Comparison of ENCODE assay signal across 17 cellular contexts in genomic region chr2:4674007-4674406, GRCh38.
DNase-seq lines count a peak whose midpoint lies in the region; ATAC-seq and TF ChIP-seq lines count a peak whose summit lies in the region.
"Had no signal": no experiment of that assay in that cellular context is flagged by ENCODE, and none has a peak within 500 bp of the region (broad histone marks: within the 10 kb centered on the region; RNA-seq: fewer than 3 reads in every experiment).

No MANE protein-coding gene starts in this region.

- TF ChIP-seq CTCF in OCI-LY3 (IDR thresholded peaks at IDR 0.05; ENCODE audit: low read depth, low read length) (no peak), esophagus squamous epithelium (IDR thresholded peaks at IDR 0.05) (no peak)

- ATAC-seq in activated naive CD8-positive, alpha-beta T cell treated with anti-CD3 and anti-CD28 coated beads, Interleukin-2, amount 50 U/mL, for 24 hours = no peak
- no peak for ATAC-seq in GM18867 (IDR thresholded peaks at IDR 0.05; ENCODE audit: unreplicated experiment)
- ATAC-seq: CD8-positive, alpha-beta T cell; PC-3; WTC11 had no signal

- no peaks in the 10 kb centered on the region for H3K27me3 ChIP-seq in OCI-LY3 (ENCODE audit: low read depth, low read length)
- no peaks in the 10 kb centered on the region for H3K27me3 ChIP-seq in esophagus squamous epithelium

- H3K36me3 ChIP-seq in OCI-LY3 (replicated peaks; ENCODE audit: low read depth, low read length) (no peaks in the 10 kb centered on the region), esophagus squamous epithelium (no peaks in the 10 kb centered on the region)

- peaks cover 5% of the 10 kb centered on the region for H3K4me1 Mint-ChIP-seq in activated naive CD8-positive, alpha-beta T cell treated with anti-CD3 and anti-CD28 coated beads, Interleukin-2, amount 50 U/mL, for 24 hours
- H3K4me1 Mint-ChIP-seq: WTC11 had no signal

- H3K27ac Mint-ChIP-seq in activated naive CD8-positive, alpha-beta T cell treated with anti-CD3 and anti-CD28 coated beads, Interleukin-2, amount 50 U/mL, for 24 hours = no peak overlapping the region
- H3K27ac Mint-ChIP-seq: activated T-helper 2 cell treated with anti-CD3 and anti-CD28 coated beads, Interferon-gamma antibody, Interleukin-2, Interleukin-4, amounts not matched to agents 10 μg/mL and 5 μg/mL and 100 μg/mL, durations not matched to agents 14 hours and 24 hours and 36 hours; CD8-positive, alpha-beta T cell; IgD-negative memory B cell; natural killer cell treated with Interleukin-12 subunit alpha and Interleukin-12 subunit beta and Interleukin-15 and Interleukin-18, amount 100 ng/mL, for 72 hours; WTC11 had no signal

- DNase-seq in NCI-H1417 (lab: John Stamatoyannopoulos, UW) (peak; percentile 23 to 64 (median 25)), NCI-H1417 treated with DMSO at 0.1 percent for 48 hours (lab: John Stamatoyannopoulos, UW) (no peak), COR-L47 (lab: John Stamatoyannopoulos, UW) (peak; percentile 80), esophagus squamous epithelium (lab: John Stamatoyannopoulos, UW) (no peak)
- peak; percentile 5 for DNase-seq in activated naive CD8-positive, alpha-beta T cell treated with anti-CD3 and anti-CD28 coated beads, Interleukin-2, amount 50 U/mL, for 24 hours
- no peak for DNase-seq in activated CD8-positive, alpha-beta memory T cell treated with anti-CD3 and anti-CD28 coated beads, Interleukin-2, amount 50 U/mL, for 48 hours
- DNase-seq: 8988T; CD8-positive, alpha-beta T cell; NCI-H1694 treated with DMSO at 0.1 percent for 48 hours; PC-3; retina had no signal

- H3K36me3 Mint-ChIP-seq in activated naive CD8-positive, alpha-beta T cell treated with anti-CD3 and anti-CD28 coated beads, Interleukin-2, amount 50 U/mL, for 24 hours (ENCODE audit: low read depth) = no peaks in the 10 kb centered on the region
- H3K36me3 Mint-ChIP-seq: CD8-positive, alpha-beta T cell; IgD-negative memory B cell had no signal

- TF ChIP-seq POLR2A in esophagus squamous epithelium (IDR thresholded peaks at IDR 0.05) = no peak

- H3K27ac ChIP-seq in OCI-LY3 (ENCODE audit: low read length) = no peak overlapping the region
- no peak overlapping the region for H3K27ac ChIP-seq in esophagus squamous epithelium

- H3K9me3 ChIP-seq in OCI-LY3 (ENCODE audit: insufficient read depth, low read length) (no peaks in the 10 kb centered on the region; the same call in 1 of the 2 replicates), esophagus squamous epithelium (peaks cover 0 to 9% (median 6%) of the 10 kb centered on the region in 3 donors)

- intact Hi-C loops in esophagus squamous epithelium (cut with DNase I) = no loop called here

- H3K4me1 ChIP-seq in OCI-LY3 (ENCODE audit: low read length) (no peaks in the 10 kb centered on the region), esophagus squamous epithelium (no peaks in the 10 kb centered on the region)

- no peak overlapping the region for H3K9ac ChIP-seq in OCI-LY3 (ENCODE audit: low read length)

- 63 to 81% methylated on average over 3 to 5 of the region's 6 CpGs for WGBS in esophagus squamous epithelium, 2 donors

- H2AFZ ChIP-seq in OCI-LY3 (ENCODE audit: low read depth, low read length) = peak overlapping the region; percentile 57; the same call in 1 of the 2 replicates

- peaks cover 10% of the 10 kb centered on the region for H3K9me3 Mint-ChIP-seq in activated naive CD8-positive, alpha-beta T cell treated with anti-CD3 and anti-CD28 coated beads, Interleukin-2, amount 50 U/mL, for 24 hours

- no peaks in the 10 kb centered on the region for H3K79me2 ChIP-seq in OCI-LY3 (ENCODE audit: low read length)

- H3K4me3 Mint-ChIP-seq in activated naive CD8-positive, alpha-beta T cell treated with anti-CD3 and anti-CD28 coated beads, Interleukin-2, amount 50 U/mL, for 24 hours = no peak overlapping the region
- H3K4me3 Mint-ChIP-seq: natural killer cell treated with Interleukin-12 subunit alpha and Interleukin-12 subunit beta and Interleukin-15 and Interleukin-18, amount 100 ng/mL, for 72 hours; WTC11 had no signal

- H3K4me2 ChIP-seq in OCI-LY3 (ENCODE audit: low read length) = no peak overlapping the region

- no peaks in the 10 kb centered on the region for H3K27me3 Mint-ChIP-seq in activated naive CD8-positive, alpha-beta T cell treated with anti-CD3 and anti-CD28 coated beads, Interleukin-2, amount 50 U/mL, for 24 hours
- H3K27me3 Mint-ChIP-seq: IgD-negative memory B cell; natural killer cell treated with Interleukin-12 subunit alpha and Interleukin-12 subunit beta and Interleukin-15 and Interleukin-18, amount 100 ng/mL, for 72 hours had no signal

- H4K20me1 ChIP-seq in OCI-LY3 (ENCODE audit: insufficient read depth, low read length) = no peaks in the 10 kb centered on the region

- H3K4me3 ChIP-seq in OCI-LY3 (ENCODE audit: low read length) (no peak overlapping the region), esophagus squamous epithelium (no peak overlapping the region)

Comparison
In these comparisons a context has a peak if more than half of its experiments do, and no peak if none do; other contexts are left out.
1. DNase-seq: peak in NCI-H1417 (3 of 3), COR-L47 (single experiment) and activated naive CD8-positive, alpha-beta T cell treated with anti-CD3 and anti-CD28 coated beads, Interleukin-2, amount 50 U/mL, for 24 hours (single experiment); none in NCI-H1417 treated with DMSO at 0.1 percent for 48 hours (single experiment), activated CD8-positive, alpha-beta memory T cell treated with anti-CD3 and anti-CD28 coated beads, Interleukin-2, amount 50 U/mL, for 48 hours (single experiment) and esophagus squamous epithelium (single experiment).